In the genomic region with DNA sequence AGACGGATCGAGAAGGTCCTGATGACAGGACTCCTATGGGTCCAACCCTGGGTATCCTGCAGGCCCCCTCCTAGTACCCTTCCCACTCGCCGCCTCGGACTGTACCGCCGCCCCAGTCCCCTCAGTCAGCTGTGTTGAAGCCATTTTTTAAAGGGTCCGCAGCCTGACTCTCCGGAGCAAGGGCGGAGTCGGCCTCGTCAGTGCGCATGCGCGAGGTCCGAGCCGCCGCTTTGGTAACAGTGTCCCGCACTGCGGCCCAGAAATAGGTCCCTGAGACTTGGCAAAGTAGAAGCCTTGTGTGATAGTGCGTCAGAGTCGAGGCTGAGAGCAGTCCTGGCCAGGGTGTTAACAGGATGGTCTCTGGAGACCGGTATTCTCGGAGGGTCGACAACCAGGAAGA, we compare ENCODE assay signal across 15 cellular contexts.
DNase-seq lines count a peak whose midpoint lies in the region; ATAC-seq and TF ChIP-seq lines count a peak whose summit lies in the region.
"Had no signal": no experiment of that assay in that cellular context is flagged by ENCODE, and none has a peak within 500 bp of the region (broad histone marks: within the 10 kb centered on the region; RNA-seq: fewer than 3 reads in every experiment).

No MANE protein-coding gene starts in this region.

- no peak overlapping the region for H2AFZ ChIP-seq in PC-9

- no peak overlapping the region for H3K27ac ChIP-seq in esophagus muscularis mucosa (replicated peaks in 1 of 4)
- no peak overlapping the region for H3K27ac ChIP-seq in PC-9

- TF ChIP-seq EP300 in esophagus muscularis mucosa (IDR thresholded peaks at IDR 0.05): no peak

- H3K9me3 ChIP-seq in esophagus muscularis mucosa (no peaks in the 10 kb centered on the region), MG63 (no peaks in the 10 kb centered on the region), PC-9 (ENCODE audit: insufficient read depth, low read depth) (no peaks in the 10 kb centered on the region)

- CTCF ChIA-PET in PC-9 (lab: Charles Lee): no interaction called here

- no peak for TF ChIP-seq CTCF in esophagus muscularis mucosa (IDR thresholded peaks at IDR 0.05)
- TF ChIP-seq CTCF in PC-9 (conservative IDR thresholded peaks at IDR 0.05): no peak

- DNase-seq in cardiac septum (ENCODE audit: low spot score): peak; percentile 19
- no peak for DNase-seq in Right ventricle myocardium superior
- DNase-seq in NCI-H774 (lab: John Stamatoyannopoulos, UW): peak; percentile 57
- peak; percentile 66 for DNase-seq in esophagus muscularis mucosa (ENCODE audit: extremely low spot score)
- DNase-seq in NCI-H2171 treated with DMSO at 0.1 percent for 48 hours (lab: John Stamatoyannopoulos, UW): no peak
- no peak for DNase-seq in MG63
- no peak for DNase-seq in PC-9
- DNase-seq: COR-L47, DMS153, H7, IMR-90, Kasumi-1, NCI-H1417, NCI-H2081 treated with DMSO at 0.1 percent for 48 hours, SW 1271 had no signal

- no peaks in the 10 kb centered on the region for H3F3A ChIP-seq in PC-9 (ENCODE audit: insufficient read depth, low read depth)

- H4K20me1 ChIP-seq in PC-9 (ENCODE audit: insufficient read depth): no peaks in the 10 kb centered on the region

- H3K27me3 ChIP-seq in esophagus muscularis mucosa (no peaks in the 10 kb centered on the region), MG63 (no peaks in the 10 kb centered on the region), PC-9 (ENCODE audit: insufficient read depth, low read depth) (no peaks in the 10 kb centered on the region)

- no peaks in the 10 kb centered on the region for H3K36me3 ChIP-seq in esophagus muscularis mucosa
- H3K36me3 ChIP-seq in MG63: no peaks in the 10 kb centered on the region
- no peaks in the 10 kb centered on the region for H3K36me3 ChIP-seq in PC-9 (ENCODE audit: low read depth)

- BruUV-seq in PC-9 (replicated peaks; lab: Mats Ljungman, UMichigan): no TSS peak

- no peaks in the 10 kb centered on the region for H3K4me1 ChIP-seq in esophagus muscularis mucosa
- no peaks in the 10 kb centered on the region for H3K4me1 ChIP-seq in PC-9 (replicated peaks; ENCODE audit: insufficient read depth)

- POLR2A ChIA-PET in PC-9 (lab: Charles Lee; ENCODE audit: unreplicated experiment): no interaction called here

- intact Hi-C loops in cardiac septum (cut with DNase I) (no loop called here), Right ventricle myocardium superior (cut with DNase I) (no loop called here), esophagus muscularis mucosa (cut with DNase I) (no loop called here), PC-9 (cut with micrococcal nuclease; ENCODE audit: unreplicated experiment) (no loop called here)

- no peaks in the 10 kb centered on the region for H3K79me2 ChIP-seq in PC-9 (ENCODE audit: low read depth)

- no peak for ATAC-seq in Right ventricle myocardium superior (ENCODE audit: poor library complexity)

- H3K9me2 ChIP-seq in PC-9 (ENCODE audit: insufficient read depth): no peaks in the 10 kb centered on the region

- TF ChIP-seq POLR2A in esophagus muscularis mucosa (IDR thresholded peaks at IDR 0.05; ENCODE audit: low read depth): no peak

- 83% methylated on average over 20 of the region's 25 CpGs for WGBS in esophagus muscularis mucosa

- no peak overlapping the region for H3K4me3 ChIP-seq in esophagus muscularis mucosa
- H3K4me3 ChIP-seq in MG63: no peak overlapping the region
- no peak overlapping the region for H3K4me3 ChIP-seq in PC-9

- no peak overlapping the region for H3K4me2 ChIP-seq in PC-9

Comparison
In these comparisons a context has a peak if more than half of its experiments do, and no peak if none do; other contexts are left out.
1. DNase-seq: peak in cardiac septum (single experiment), NCI-H774 (single experiment) and esophagus muscularis mucosa (single experiment); none in Right ventricle myocardium superior (single experiment), NCI-H2171 treated with DMSO at 0.1 percent for 48 hours (single experiment), MG63 (single experiment) and PC-9 (0 of 2).